In genomic region chr1:205061665-205062069, GRCh38 we compare ENCODE assay signal across 8 cellular contexts. TPM values are rescaled to one million over a fixed set of nuclear protein-coding genes. Genes with fewer than 3 reads are reported as not detected.
DNase-seq lines count a peak whose midpoint lies in the region; ATAC-seq and TF ChIP-seq lines count a peak whose summit lies in the region.

No MANE protein-coding gene starts in this region.

- TF ChIP-seq POLR2A in right lobe of liver (IDR thresholded peaks at IDR 0.05) = no peak

- no peak overlapping the region for H3K27ac ChIP-seq in right lobe of liver

- no peaks in the 10 kb centered on the region for H3K27me3 ChIP-seq in right lobe of liver

- H3K4me3 ChIP-seq in right lobe of liver = no peak overlapping the region

- peak; percentile 70 to 90 (median 87) for ATAC-seq in right lobe of liver
- ATAC-seq in GM19328 (IDR thresholded peaks at IDR 0.05; ENCODE audit: unreplicated experiment) = no peak

- H3K9me3 ChIP-seq in right lobe of liver = no peaks in the 10 kb centered on the region

- WGBS in right lobe of liver (ENCODE audit: insufficient coverage, low coverage, low lambda C conversion rate, missing lambda C conversion rate) = 16% methylated on average over 11 of the region's 13 CpGs

- no peaks in the 10 kb centered on the region for H3K4me1 ChIP-seq in right lobe of liver

- peak; percentile 86 for DNase-seq in AG20443 (ENCODE audit: low spot score)
- peak; percentile 42 for DNase-seq in HCEC 1CT
- DNase-seq in NCI-H510A treated with DMSO at 0.1 percent for 48 hours (lab: John Stamatoyannopoulos, UW) = peak; percentile 92
- peak; percentile 54 to 66 for DNase-seq in activated CD4-positive, alpha-beta T cell treated with anti-CD3 and anti-CD28 coated beads, Interleukin-2, amount 50 U/mL, for 4 hours
- DNase-seq in dermis blood vessel endothelial cell = peak; percentile 75
- peak in 2 of 3 donors; percentile 63 to 76 for DNase-seq in right lobe of liver
- DNase-seq in stimulated activated CD4-positive, alpha-beta T cell treated with anti-CD3 and anti-CD28 coated beads, TNF-alpha, amount 100 ng/mL, for 48 hours (ENCODE audit: low read depth in 3 of 3) = peak; percentile 47 to 65 (median 58)

- TF ChIP-seq CTCF in right lobe of liver (IDR thresholded peaks at IDR 0.05) = peak; percentile 86 to 94 (median 88)

- no peaks in the 10 kb centered on the region for H3K36me3 ChIP-seq in right lobe of liver

- intact Hi-C loops in right lobe of liver (cut with DNase I) = loop anchor here (5.0 to 10.0 kb wide), 2 partner anchors 74 to 193 kb away; no protein-coding TSS in a partner anchor

RNA-seq across cellular contexts. Expression of gene CNTN2, which starts 18.7 kb away (rescaled TPM):
- total RNA-seq in dermis blood vessel endothelial cell (not detected in 2 replicates), right lobe of liver (under 1 TPM in 1 of 6 experiments, not detected in 5; 0.49 TPM)

RNA-seq across cellular contexts. Expression of gene TMEM81, which starts 22.6 kb away (rescaled TPM):
- 1.2 TPM in 2 replicates for total RNA-seq in dermis blood vessel endothelial cell
- total RNA-seq in right lobe of liver = 1 to 10 TPM in 5 of 6 experiments, under 1 TPM in 1; 0.49 to 2.7 (median 1.8) TPM

Comparison
In these comparisons a context has a peak if more than half of its experiments do, and no peak if none do; other contexts are left out.
1. DNase-seq: peak in every context shown above with its lines; median percentile 92 in NCI-H510A treated with DMSO at 0.1 percent for 48 hours; 86 in AG20443; 75 in dermis blood vessel endothelial cell; 70 in right lobe of liver; 60 in activated CD4-positive, alpha-beta T cell treated with anti-CD3 and anti-CD28 coated beads, Interleukin-2, amount 50 U/mL, for 4 hours; 58 in stimulated activated CD4-positive, alpha-beta T cell treated with anti-CD3 and anti-CD28 coated beads, TNF-alpha, amount 100 ng/mL, for 48 hours; 42 in HCEC 1CT.